Comparison of ENCODE assay signal across 17 cellular contexts in genomic region chr12:83122623-83122934, GRCh38.
A peak's percentile ranks its signal among the peaks of the same experiment; 100 is the strongest.
DNase-seq lines count a peak whose midpoint lies in the region; ATAC-seq and TF ChIP-seq lines count a peak whose summit lies in the region.
"Had no signal": no experiment of that assay in that cellular context is flagged by ENCODE, and none has a peak within 500 bp of the region (broad histone marks: within the 10 kb centered on the region; RNA-seq: fewer than 3 reads in every experiment).

No MANE protein-coding gene starts in this region.

- H3K9me3 Mint-ChIP-seq in activated T-helper 2 cell treated with anti-CD3 and anti-CD28 coated beads, Interferon-gamma antibody, Interleukin-2, Interleukin-4, amounts not matched to agents 10 μg/mL and 5 μg/mL and 100 μg/mL, durations not matched to agents 14 hours and 24 hours and 36 hours: peaks cover 7% of the 10 kb centered on the region
- no peaks in the 10 kb centered on the region for H3K9me3 Mint-ChIP-seq in stimulated activated effector memory CD8-positive, alpha-beta T cell treated with anti-CD3 and anti-CD28 coated beads, Interleukin-12 subunit alpha, Interleukin-12 subunit beta, amount 100 ng/mL, for 72 hours

- H3K27me3 ChIP-seq in psoas muscle (ENCODE audit: insufficient read depth in 3 of 3, low read length in 2 of 3): peaks cover 0 to 3% (median 0%) of the 10 kb centered on the region in 3 donors
- H3K27me3 ChIP-seq: SJSA1 had no signal

- ATAC-seq in stimulated activated effector memory CD8-positive, alpha-beta T cell treated with anti-CD3 and anti-CD28 coated beads, Interleukin-12 subunit alpha, Interleukin-12 subunit beta, amount 100 ng/mL, for 72 hours: no peak
- no peak for ATAC-seq in psoas muscle

- DNase-seq in G401 (ENCODE audit: low spot score) (peak; percentile 16), foreskin fibroblast (no peak), psoas muscle (no peak), activated gamma-delta T cell treated with Interleukin-2 at 50 U/mL for 16 hours (no peak)
- no peak for DNase-seq in activated T-helper 2 cell treated with anti-CD3 and anti-CD28 coated beads, Interferon-gamma antibody, Interleukin-2, Interleukin-4, amounts not matched to agents 10 μg/mL and 5 μg/mL and 100 μg/mL, durations not matched to agents 14 hours and 24 hours and 36 hours (ENCODE audit: low spot score)
- DNase-seq in stimulated activated effector memory CD8-positive, alpha-beta T cell treated with anti-CD3 and anti-CD28 coated beads, Interleukin-12 subunit alpha, Interleukin-12 subunit beta, amount 100 ng/mL, for 72 hours (ENCODE audit: low spot score in 2 of 2): no peak
- no peak for DNase-seq in activated CD4-positive, CD25-positive, alpha-beta regulatory T cell treated with anti-CD3 and anti-CD28 coated beads, Interleukin-2, amount 50 U/mL, for 72 hours
- DNase-seq: COR-L47, GOT3, HFFc6, NCI-H1092, NCI-H226, NCI-H526 treated with DMSO at 0.1 percent for 48 hours, RPMI8226 had no signal

- peaks cover 5% of the 10 kb centered on the region for H3K4me1 Mint-ChIP-seq in activated T-helper 2 cell treated with anti-CD3 and anti-CD28 coated beads, Interferon-gamma antibody, Interleukin-2, Interleukin-4, amounts not matched to agents 10 μg/mL and 5 μg/mL and 100 μg/mL, durations not matched to agents 14 hours and 24 hours and 36 hours (ENCODE audit: low read depth)
- peaks cover 9% of the 10 kb centered on the region for H3K4me1 Mint-ChIP-seq in stimulated activated effector memory CD8-positive, alpha-beta T cell treated with anti-CD3 and anti-CD28 coated beads, Interleukin-12 subunit alpha, Interleukin-12 subunit beta, amount 100 ng/mL, for 72 hours

- in situ Hi-C loops in G401 (cut with HindIII; ENCODE audit: low sequenced_read_pairs): no loop called here

- peak overlapping the region; percentile 7 to 18 for H3K4me3 ChIP-seq in foreskin fibroblast (ENCODE audit: low read depth in 1 of 2, low read length in 2 of 2)
- H3K4me3 ChIP-seq in psoas muscle: no peak overlapping the region
- H3K4me3 ChIP-seq: SJSA1 had no signal

- no peaks in the 10 kb centered on the region for H3K4me1 ChIP-seq in psoas muscle
- H3K4me1 ChIP-seq: SJSA1 had no signal

- H3K27ac Mint-ChIP-seq in activated T-helper 2 cell treated with anti-CD3 and anti-CD28 coated beads, Interferon-gamma antibody, Interleukin-2, Interleukin-4, amounts not matched to agents 10 μg/mL and 5 μg/mL and 100 μg/mL, durations not matched to agents 14 hours and 24 hours and 36 hours: peak overlapping the region; percentile 56
- H3K27ac Mint-ChIP-seq in stimulated activated effector memory CD8-positive, alpha-beta T cell treated with anti-CD3 and anti-CD28 coated beads, Interleukin-12 subunit alpha, Interleukin-12 subunit beta, amount 100 ng/mL, for 72 hours: peak overlapping the region; percentile 74
- H3K27ac Mint-ChIP-seq: HFFc6 had no signal

- intact Hi-C loops in activated T-helper 2 cell treated with anti-CD3 and anti-CD28 coated beads, Interferon-gamma antibody, Interleukin-2, Interleukin-4, amounts not matched to agents 10 μg/mL and 5 μg/mL and 100 μg/mL, durations not matched to agents 14 hours and 24 hours and 36 hours (cut with micrococcal nuclease): loop anchor here (2.0 kb wide), 1 partner anchor 18 kb away; no protein-coding TSS in a partner anchor
- intact Hi-C loops in psoas muscle (cut with DNase I): no loop called here

- no peaks in the 10 kb centered on the region for H3K36me3 ChIP-seq in psoas muscle (ENCODE audit: insufficient read depth in 1 of 2, low read depth in 1 of 2)
- H3K36me3 ChIP-seq: SJSA1 had no signal

- no peaks in the 10 kb centered on the region for H3K27me3 Mint-ChIP-seq in activated T-helper 2 cell treated with anti-CD3 and anti-CD28 coated beads, Interferon-gamma antibody, Interleukin-2, Interleukin-4, amounts not matched to agents 10 μg/mL and 5 μg/mL and 100 μg/mL, durations not matched to agents 14 hours and 24 hours and 36 hours (ENCODE audit: low read depth)

- no peak overlapping the region for H3K27ac ChIP-seq in psoas muscle
- H3K27ac ChIP-seq: C4-2B, HL-60, SJSA1 had no signal

- H3K36me3 Mint-ChIP-seq in activated T-helper 2 cell treated with anti-CD3 and anti-CD28 coated beads, Interferon-gamma antibody, Interleukin-2, Interleukin-4, amounts not matched to agents 10 μg/mL and 5 μg/mL and 100 μg/mL, durations not matched to agents 14 hours and 24 hours and 36 hours (ENCODE audit: low read depth): no peaks in the 10 kb centered on the region
- H3K36me3 Mint-ChIP-seq in stimulated activated effector memory CD8-positive, alpha-beta T cell treated with anti-CD3 and anti-CD28 coated beads, Interleukin-12 subunit alpha, Interleukin-12 subunit beta, amount 100 ng/mL, for 72 hours: no peaks in the 10 kb centered on the region

- TF ChIP-seq CTCF in foreskin fibroblast (IDR thresholded peaks at IDR 0.05; ENCODE audit: low read depth, low read length): no peak
- no peak for TF ChIP-seq CTCF in psoas muscle (IDR thresholded peaks at IDR 0.05)

- H3K9me3 ChIP-seq in psoas muscle: no peaks in the 10 kb centered on the region
- H3K9me3 ChIP-seq: SJSA1 had no signal

- H3K4me3 Mint-ChIP-seq in activated T-helper 2 cell treated with anti-CD3 and anti-CD28 coated beads, Interferon-gamma antibody, Interleukin-2, Interleukin-4, amounts not matched to agents 10 μg/mL and 5 μg/mL and 100 μg/mL, durations not matched to agents 14 hours and 24 hours and 36 hours (ENCODE audit: low read depth): no peak overlapping the region
- no peak overlapping the region for H3K4me3 Mint-ChIP-seq in stimulated activated effector memory CD8-positive, alpha-beta T cell treated with anti-CD3 and anti-CD28 coated beads, Interleukin-12 subunit alpha, Interleukin-12 subunit beta, amount 100 ng/mL, for 72 hours
- H3K4me3 Mint-ChIP-seq: HFFc6 had no signal

- WGBS in psoas muscle, 3 donors: 52 to 71% (median 67%) methylated on average over 3 of the region's 3 CpGs
